In the genomic region with DNA sequence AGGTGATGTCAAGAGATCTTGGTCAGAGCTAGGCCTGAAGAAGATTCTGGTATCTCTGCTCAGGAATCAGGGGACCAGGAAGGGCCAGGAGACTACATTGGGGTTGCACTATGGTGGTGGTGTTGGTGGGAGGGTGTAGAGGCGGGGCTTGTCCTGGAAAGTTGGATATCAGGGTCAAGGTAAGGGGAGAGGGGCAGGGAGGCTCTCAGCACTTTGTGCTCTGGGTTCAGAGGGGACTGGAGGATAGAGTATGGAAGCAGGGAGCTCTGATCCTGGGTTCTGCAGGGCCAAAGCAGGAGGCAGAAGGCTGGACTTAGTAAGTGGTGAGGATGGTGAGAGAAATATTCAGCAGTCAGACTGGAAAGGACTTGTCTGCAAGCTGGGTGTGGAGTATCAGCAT, we compare ENCODE assay signal across 8 cellular contexts. TPM values are rescaled to one million over a fixed set of nuclear protein-coding genes. Genes with fewer than 3 reads are reported as not detected.
DNase-seq lines count a peak whose midpoint lies in the region; ATAC-seq and TF ChIP-seq lines count a peak whose summit lies in the region.

No MANE protein-coding gene starts in this region.

- no peaks in the 10 kb centered on the region for H3K36me3 Mint-ChIP-seq in activated naive CD4-positive, alpha-beta T cell treated with anti-CD3 and anti-CD28 coated beads, Interleukin-2, amount 50 U/mL, for 24 hours
- H3K36me3 Mint-ChIP-seq in activated naive CD4-positive, alpha-beta T cell treated with anti-CD3 and anti-CD28 coated beads, Interleukin-2, amount 50 U/mL, for 72 hours = peaks cover 0 to 43% of the 10 kb centered on the region in 2 donors
- peaks cover 19% of the 10 kb centered on the region for H3K36me3 Mint-ChIP-seq in brain

- no peaks in the 10 kb centered on the region for H3K9me3 ChIP-seq in mesodermal cell (ENCODE audit: control insufficient read depth, low read length)
- H3K9me3 ChIP-seq in upper lobe of right lung = no peaks in the 10 kb centered on the region

- H3K36me3 ChIP-seq in mesodermal cell (ENCODE audit: control insufficient read depth, insufficient read depth, low read length) = peaks cover 12% of the 10 kb centered on the region
- no peaks in the 10 kb centered on the region for H3K36me3 ChIP-seq in upper lobe of right lung

- no peak for DNase-seq in activated naive CD4-positive, alpha-beta T cell treated with anti-CD3 and anti-CD28 coated beads, Interleukin-2, amount 50 U/mL, for 72 hours (ENCODE audit: low spot score in 2 of 2)
- DNase-seq in upper lobe of right lung (no peak), medulla oblongata (ENCODE audit: extremely low spot score) (no peak), NCI-H524 (lab: John Stamatoyannopoulos, UW) (no peak)

- H3K27ac ChIP-seq in mesodermal cell (ENCODE audit: low read depth, low read length, severe bottlenecking) = no peak overlapping the region
- peak overlapping the region; percentile 83 for H3K27ac ChIP-seq in upper lobe of right lung

- peaks cover 20% of the 10 kb centered on the region for H3K4me1 ChIP-seq in mesodermal cell (ENCODE audit: control insufficient read depth, insufficient read depth, low read length, poor library complexity, severe bottlenecking)
- peaks cover 62% of the 10 kb centered on the region for H3K4me1 ChIP-seq in upper lobe of right lung

- peak overlapping the region; percentile 93 for H3K4me3 Mint-ChIP-seq in activated naive CD4-positive, alpha-beta T cell treated with anti-CD3 and anti-CD28 coated beads, Interleukin-2, amount 50 U/mL, for 24 hours
- H3K4me3 Mint-ChIP-seq in brain = peak overlapping the region; percentile 86 to 95 (median 88)

- H3K4me1 Mint-ChIP-seq in activated naive CD4-positive, alpha-beta T cell treated with anti-CD3 and anti-CD28 coated beads, Interleukin-2, amount 50 U/mL, for 24 hours = peaks cover 26% of the 10 kb centered on the region
- peaks cover 73% of the 10 kb centered on the region for H3K4me1 Mint-ChIP-seq in brain

- ATAC-seq in activated naive CD4-positive, alpha-beta T cell treated with anti-CD3 and anti-CD28 coated beads, Interleukin-2, amount 50 U/mL, for 72 hours = no peak
- ATAC-seq in upper lobe of right lung (no peak), GM19023 (IDR thresholded peaks at IDR 0.05; ENCODE audit: unreplicated experiment) (no peak)

- H3K4me3 ChIP-seq in mesodermal cell (ENCODE audit: extremely low read depth, insufficient read depth, low read length, poor library complexity, severe bottlenecking) (peak overlapping the region; percentile 29), upper lobe of right lung (peak overlapping the region; percentile 53)

- H3K27me3 Mint-ChIP-seq in activated naive CD4-positive, alpha-beta T cell treated with anti-CD3 and anti-CD28 coated beads, Interleukin-2, amount 50 U/mL, for 24 hours = peaks cover 39% of the 10 kb centered on the region
- peaks cover 47% of the 10 kb centered on the region for H3K27me3 Mint-ChIP-seq in brain

- WGBS in mesodermal cell (ENCODE audit: insufficient coverage in 2 of 2), 2 experiments = 60 to 89% methylated on average over 1 of the region's 1 CpG

- TF ChIP-seq CTCF in brain (conservative IDR thresholded peaks at IDR 0.05) (no peak), upper lobe of right lung (IDR thresholded peaks at IDR 0.05) (no peak)

- H3K27ac Mint-ChIP-seq in activated naive CD4-positive, alpha-beta T cell treated with anti-CD3 and anti-CD28 coated beads, Interleukin-2, amount 50 U/mL, for 24 hours = peak overlapping the region; percentile 62
- peak overlapping the region in 1 of 2 donors; percentile 70 for H3K27ac Mint-ChIP-seq in activated naive CD4-positive, alpha-beta T cell treated with anti-CD3 and anti-CD28 coated beads, Interleukin-2, amount 50 U/mL, for 72 hours
- H3K27ac Mint-ChIP-seq in brain = peak overlapping the region; percentile 71 to 93 (median 83)

- intact Hi-C loops in upper lobe of right lung (cut with DNase I) = no loop called here

- no peaks in the 10 kb centered on the region for H3K27me3 ChIP-seq in upper lobe of right lung

- no peaks in the 10 kb centered on the region for H3K9me3 Mint-ChIP-seq in activated naive CD4-positive, alpha-beta T cell treated with anti-CD3 and anti-CD28 coated beads, Interleukin-2, amount 50 U/mL, for 24 hours
- H3K9me3 Mint-ChIP-seq in activated naive CD4-positive, alpha-beta T cell treated with anti-CD3 and anti-CD28 coated beads, Interleukin-2, amount 50 U/mL, for 72 hours = no peaks in the 10 kb centered on the region
- peaks cover 0 to 3% (median 0%) of the 10 kb centered on the region in 5 experiments for H3K9me3 Mint-ChIP-seq in brain

RNA-seq across cellular contexts. Expression of gene NOL3, which starts 3.0 kb away (rescaled TPM):
- total RNA-seq in activated naive CD4-positive, alpha-beta T cell treated with anti-CD3 and anti-CD28 coated beads, Interleukin-2, amount 50 U/mL, for 72 hours = 10 to 100 TPM in 1 of 2 donors, 1 to 10 TPM in 1; 9.2 to 43.4 TPM
- polyA plus RNA-seq in brain (ENCODE audit: insufficient read depth, low read depth, low replicate concordance) = 25.6 TPM
- polyA plus RNA-seq in mesodermal cell (2013, experiment 1 of 2) = 11.0 TPM
- polyA plus RNA-seq in mesodermal cell (2013, experiment 2 of 2) = 11.2 TPM
- total RNA-seq in upper lobe of right lung = 59.7 TPM

RNA-seq across cellular contexts. Expression of gene HSF4, which starts 8.8 kb away (rescaled TPM):
- 10 to 100 TPM; 26.0 to 58.8 TPM for total RNA-seq in activated naive CD4-positive, alpha-beta T cell treated with anti-CD3 and anti-CD28 coated beads, Interleukin-2, amount 50 U/mL, for 72 hours
- polyA plus RNA-seq in brain (ENCODE audit: insufficient read depth, low read depth, low replicate concordance) = 6.4 TPM
- 1.8 TPM for polyA plus RNA-seq in mesodermal cell (2013, experiment 1 of 2)
- 2.3 TPM for polyA plus RNA-seq in mesodermal cell (2013, experiment 2 of 2)
- 87.8 TPM for total RNA-seq in upper lobe of right lung

RNA-seq across cellular contexts. Expression of gene MATCAP1, which starts 10.4 kb away (rescaled TPM):
- total RNA-seq in activated naive CD4-positive, alpha-beta T cell treated with anti-CD3 and anti-CD28 coated beads, Interleukin-2, amount 50 U/mL, for 72 hours = 10 to 100 TPM; 26.3 to 63.5 TPM
- polyA plus RNA-seq in brain (ENCODE audit: insufficient read depth, low read depth, low replicate concordance) = 26.6 TPM
- 42.3 TPM for polyA plus RNA-seq in mesodermal cell (2013, experiment 1 of 2)
- 36.5 TPM for polyA plus RNA-seq in mesodermal cell (2013, experiment 2 of 2)
- 28.4 TPM for total RNA-seq in upper lobe of right lung

RNA-seq across cellular contexts. Expression of gene FBXL8, which starts 13.6 kb away (rescaled TPM):
- total RNA-seq in activated naive CD4-positive, alpha-beta T cell treated with anti-CD3 and anti-CD28 coated beads, Interleukin-2, amount 50 U/mL, for 72 hours = 10 to 100 TPM; 27.9 to 38.7 TPM
- polyA plus RNA-seq in brain (ENCODE audit: insufficient read depth, low read depth, low replicate concordance) = 1.5 TPM
- polyA plus RNA-seq in mesodermal cell (2013, experiment 1 of 2) = 3.8 TPM
- 4.7 TPM for polyA plus RNA-seq in mesodermal cell (2013, experiment 2 of 2)
- total RNA-seq in upper lobe of right lung = 34.1 TPM

RNA-seq across cellular contexts. Expression of gene TRADD, which starts 13.6 kb away (rescaled TPM):
- total RNA-seq in activated naive CD4-positive, alpha-beta T cell treated with anti-CD3 and anti-CD28 coated beads, Interleukin-2, amount 50 U/mL, for 72 hours = 10 to 100 TPM; 15.7 to 43.5 TPM
- 2.3 TPM for polyA plus RNA-seq in brain (ENCODE audit: insufficient read depth, low read depth, low replicate concordance)
- 5.1 TPM for polyA plus RNA-seq in mesodermal cell (2013, experiment 1 of 2)
- polyA plus RNA-seq in mesodermal cell (2013, experiment 2 of 2) = 4.7 TPM
- 24.1 TPM for total RNA-seq in upper lobe of right lung
